ENCODE assay signal across 14 cellular contexts in the genomic region with DNA sequence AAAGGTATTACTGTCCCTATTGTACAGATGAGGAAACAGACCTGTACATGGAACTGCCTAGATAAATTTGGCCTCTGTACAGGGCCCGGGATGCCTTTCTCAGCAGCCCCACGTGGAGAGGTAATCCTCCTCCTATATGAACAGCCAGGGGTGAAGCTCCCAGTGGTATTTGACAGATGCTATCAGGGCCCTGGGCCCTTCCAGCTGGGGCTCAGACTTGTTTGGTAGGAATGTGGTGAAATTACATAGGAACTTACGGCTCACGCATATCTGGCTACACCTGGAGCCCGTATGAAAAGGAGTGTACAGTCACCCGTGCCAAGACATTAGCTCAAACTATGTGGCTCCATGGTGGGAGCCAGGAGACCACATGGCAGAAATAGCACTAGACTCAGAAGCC. TPM values are rescaled to one million over a fixed set of nuclear protein-coding genes. Genes with fewer than 3 reads are reported as not detected.
DNase-seq lines count a peak whose midpoint lies in the region; ATAC-seq, FAIRE-seq and TF ChIP-seq lines count a peak whose summit lies in the region.
"Had no signal": no experiment of that assay in that cellular context is flagged by ENCODE, and none has a peak within 500 bp of the region (broad histone marks: within the 10 kb centered on the region; RNA-seq: fewer than 3 reads in every experiment).

No MANE protein-coding gene starts in this region.

- H3K27me3 ChIP-seq in keratinocyte (ENCODE audit: control insufficient read depth, extremely low read depth, insufficient read depth, low read length), result peaks cover 20% of the 10 kb centered on the region

- H2AFZ ChIP-seq in keratinocyte (ENCODE audit: control insufficient read depth, low read length), result no peak overlapping the region

- no peaks in the 10 kb centered on the region for H3K9me3 ChIP-seq in keratinocyte (ENCODE audit: control insufficient read depth, low read depth, low read length)
- H3K9me3 ChIP-seq: BLaER1 treated with 17β-estradiol and CSF1 and Interleukin-3, amounts not matched to agents 10 nM and 100 nM had no signal

- H3K9ac ChIP-seq in keratinocyte (ENCODE audit: control insufficient read depth, extremely low read depth, insufficient read depth, low read length), result no peak overlapping the region
- H3K9ac ChIP-seq: BLaER1 treated with 17β-estradiol and CSF1 and Interleukin-3, amounts not matched to agents 10 nM and 100 nM had no signal

- no peak for ATAC-seq in HG02970 (IDR thresholded peaks at IDR 0.05; ENCODE audit: low FRiP score, unreplicated experiment)
- ATAC-seq: HCT116 had no signal

- peak; percentile 48 for DNase-seq in NCI-H82 (lab: John Stamatoyannopoulos, UW)
- no peak for DNase-seq in NCI-H82 treated with DMSO at 0.1 percent for 48 hours (lab: John Stamatoyannopoulos, UW; ENCODE audit: unreplicated experiment)
- peak; percentile 5 for DNase-seq in NCI-H69 (lab: John Stamatoyannopoulos, UW)
- DNase-seq in keratinocyte (ENCODE audit: low read depth, low spot score), result peak; percentile 17
- no peak for DNase-seq in NCI-H1436 (lab: John Stamatoyannopoulos, UW)
- DNase-seq in GM12891 (ENCODE audit: insufficient read length, low spot score), result no peak
- DNase-seq: 8988T; Calu3; CD4-positive, CD25-positive, alpha-beta regulatory T cell; DMS153; GF-D8 had no signal

- no peak for TF ChIP-seq CTCF in keratinocyte (optimal IDR thresholded peaks at IDR 0.05 in 1 of 3, IDR thresholded peaks at IDR 0.05 in 1 of 3, conservative IDR thresholded peaks at IDR 0.05 in 1 of 3; ENCODE audit: extremely low read depth in 1 of 3, insufficient read depth in 2 of 3, low read length in 3 of 3)

- H3K9me1 ChIP-seq in keratinocyte (ENCODE audit: control insufficient read depth, extremely low read depth, insufficient read depth, low read length), result peaks cover 2% of the 10 kb centered on the region

- H3K4me2 ChIP-seq in keratinocyte (ENCODE audit: control insufficient read depth, extremely low read depth, insufficient read depth, low read depth, low read length), result no peak overlapping the region
- H3K4me2 ChIP-seq: BLaER1 treated with 17β-estradiol and CSF1 and Interleukin-3, amounts not matched to agents 10 nM and 100 nM had no signal

- no peak for TF ChIP-seq POLR2A in GM12891 (IDR thresholded peaks at IDR 0.05; ENCODE audit: low read depth, low read length)

- dilution Hi-C loops in keratinocyte (cut with MboI; ENCODE audit: extremely low pct_ligation_motif_present, low sequenced_read_pairs), result no loop called here

- no peak overlapping the region for H3K27ac ChIP-seq in keratinocyte (ENCODE audit: control insufficient read depth, insufficient read depth, low read length)
- H3K27ac ChIP-seq: BLaER1 treated with 17β-estradiol and CSF1 and Interleukin-3, amounts not matched to agents 10 nM and 100 nM had no signal

- H3K36me3 ChIP-seq in keratinocyte (ENCODE audit: control insufficient read depth in 2 of 2, extremely low read depth in 1 of 2, insufficient read depth in 2 of 2, low read length in 2 of 2), result peaks cover 0 to 3% of the 10 kb centered on the region in 2 experiments
- H3K36me3 ChIP-seq: BLaER1 treated with 17β-estradiol and CSF1 and Interleukin-3, amounts not matched to agents 10 nM and 100 nM had no signal

- H3K79me2 ChIP-seq in keratinocyte (ENCODE audit: control insufficient read depth, insufficient read depth, low read length), result no peaks in the 10 kb centered on the region

- peaks cover 7% of the 10 kb centered on the region for H4K20me1 ChIP-seq in keratinocyte (ENCODE audit: control insufficient read depth, extremely low read depth, insufficient read depth, low read length)

- no peak overlapping the region for H3K4me3 ChIP-seq in keratinocyte (ENCODE audit: control insufficient read depth in 2 of 3, extremely low read depth in 1 of 3, insufficient read depth in 2 of 3, low read depth in 1 of 3, low read length in 3 of 3)
- H3K4me3 ChIP-seq: BLaER1 treated with 17β-estradiol and CSF1 and Interleukin-3, amounts not matched to agents 10 nM and 100 nM had no signal

- peaks cover 31% of the 10 kb centered on the region for H3K4me1 ChIP-seq in keratinocyte (ENCODE audit: control insufficient read depth, extremely low read depth, insufficient read depth, low read length)

- FAIRE-seq in keratinocyte (lab: Jason Lieb, UNC) (peak; percentile 79), GM12891 (lab: Jason Lieb, UNC) (no peak)

TF ChIP-seq in GM12891, 5 proteins besides CTCF, POLR2A, EP300 and RAD21:
- TF ChIP-seq TAF1 (IDR thresholded peaks at IDR 0.05; ENCODE audit: low read depth, low read length) (no peak), POLR2AphosphoS5 (IDR thresholded peaks at IDR 0.05; ENCODE audit: low read depth, low read length) (no peak), SPI1 (IDR thresholded peaks at IDR 0.05; ENCODE audit: low read depth, low read length) (no peak), PAX5 (IDR thresholded peaks at IDR 0.05; ENCODE audit: insufficient read depth, low read length, severe bottlenecking) (no peak), POU2F2 (IDR thresholded peaks at IDR 0.05; ENCODE audit: low read depth, low read length) (no peak)

RNA-seq across cellular contexts. Expression of a gene that starts 24.8 kb away (rescaled TPM):
- 0.18 to 0.63 TPM (median 0.38 TPM) in 3 replicates for polyA plus RNA-seq in keratinocyte
- polyA plus RNA-seq in keratinocyte (2011; ENCODE audit: low read depth), result 3.7 TPM
- 0.22 and 0.45 TPM in 2 replicates for polyA plus RNA-seq in keratinocyte (2011; cell fraction: cytosol; rRNA removed)
- polyA plus RNA-seq in keratinocyte (2011; cell fraction: nucleus; rRNA removed), result 0.93 and 1.5 TPM in 2 replicates
- 0.16 and 2.1 TPM in 2 replicates for polyA plus RNA-seq in keratinocyte (2012; ENCODE audit: low replicate concordance)
- polyA minus RNA-seq in keratinocyte, result 0.13 to 1.1 TPM in 2 of 3 replicates, not detected in the other
- not detected for polyA minus RNA-seq in keratinocyte (2011; cell fraction: cytosol; rRNA and poly(A)+ RNA removed)
- polyA minus RNA-seq in keratinocyte (2011; cell fraction: nucleus; rRNA and poly(A)+ RNA removed), result 0.93 TPM in 1 of 2 replicates, not detected in the other
- polyA plus RNA-seq in GM12891 (2012; ENCODE audit: low read depth, missing spikeins), result 0.09 TPM

RNA-seq across cellular contexts. Expression of a gene that starts 34.7 kb away (rescaled TPM):
- polyA plus RNA-seq in keratinocyte, result 6.4 to 22.6 TPM (median 11.4 TPM) in 3 replicates
- polyA plus RNA-seq in keratinocyte (2011; ENCODE audit: low read depth), result 8.4 TPM
- polyA plus RNA-seq in keratinocyte (2011; cell fraction: cytosol; rRNA removed), result 10.0 and 12.4 TPM in 2 replicates
- polyA plus RNA-seq in keratinocyte (2011; cell fraction: nucleus; rRNA removed), result 33.9 and 45.9 TPM in 2 replicates
- 5.5 and 12.4 TPM in 2 replicates for polyA plus RNA-seq in keratinocyte (2012; ENCODE audit: low replicate concordance)
- 13.2 to 30.3 TPM (median 17.2 TPM) in 3 replicates for polyA minus RNA-seq in keratinocyte
- polyA minus RNA-seq in keratinocyte (2011; cell fraction: cytosol; rRNA and poly(A)+ RNA removed), result 21.9 TPM
- 17.9 and 20.0 TPM in 2 replicates for polyA minus RNA-seq in keratinocyte (2011; cell fraction: nucleus; rRNA and poly(A)+ RNA removed)
- not detected for polyA plus RNA-seq in GM12891 (2012; ENCODE audit: low read depth, missing spikeins)

Comparison
In these comparisons a context has a peak if more than half of its experiments do, and no peak if none do; other contexts are left out.
1. DNase-seq: peak in NCI-H82 (single experiment), NCI-H69 (single experiment) and keratinocyte (single experiment); none in NCI-H82 treated with DMSO at 0.1 percent for 48 hours (single experiment), NCI-H1436 (single experiment) and GM12891 (single experiment).